ENCODE assay signal across 8 cellular contexts in genomic region chr19:49118565-49119410, GRCh38. TPM values are rescaled to one million over a fixed set of nuclear protein-coding genes. Genes with fewer than 3 reads are reported as not detected.
DNase-seq lines count a peak whose midpoint lies in the region; TF ChIP-seq lines count a peak whose summit lies in the region.

C19orf73 (minus strand) TSS chr19:49119143; CDS start chr19:49119022, 121 bp downstream.

- H3K27me3 ChIP-seq in H7 (ENCODE audit: control insufficient read depth, insufficient read depth, low read length) = peaks cover 39% of the 10 kb centered on the region
- H3K27me3 ChIP-seq in Loucy (ENCODE audit: insufficient read depth, low read length, poor library complexity, severe bottlenecking) = no peaks in the 10 kb centered on the region
- peaks cover 0 to 18% (median 9%) of the 10 kb centered on the region in 3 donors for H3K27me3 ChIP-seq in stomach

- no peaks in the 10 kb centered on the region for H3K9me2 ChIP-seq in Loucy (replicated peaks; ENCODE audit: low read depth, low read length)

- H3K4me1 ChIP-seq in Loucy (ENCODE audit: insufficient read depth, low read length, poor library complexity, severe bottlenecking) (peaks cover 19% of the 10 kb centered on the region), stomach (peaks cover 36 to 44% (median 42%) of the 10 kb centered on the region in 4 donors)

- H3F3A ChIP-seq in Loucy (ENCODE audit: low read depth) = no peaks in the 10 kb centered on the region

- H3K4me3 ChIP-seq in H7 (ENCODE audit: insufficient read depth, low read depth, low read length) = peak within 1 kb of the TSS; percentile 96
- H3K4me3 ChIP-seq in Loucy (ENCODE audit: low read length, poor library complexity, severe bottlenecking) = peak within 1 kb of the TSS; percentile 79
- peak within 1 kb of the TSS; percentile 60 to 66 (median 64) for H3K4me3 ChIP-seq in stomach

- H3K27ac Mint-ChIP-seq in neural crest cell (ENCODE audit: unreplicated experiment) = peak within 1 kb of the TSS; percentile 81

- no peaks in the 10 kb centered on the region for H4K20me1 ChIP-seq in Loucy (ENCODE audit: insufficient read depth, low read length, poor library complexity, severe bottlenecking)

- TF ChIP-seq CTCF in Loucy (conservative IDR thresholded peaks at IDR 0.05; ENCODE audit: low read length) = no peak
- no peak for TF ChIP-seq CTCF in neural crest cell (conservative IDR thresholded peaks at IDR 0.05)
- TF ChIP-seq CTCF in stomach (IDR thresholded peaks at IDR 0.05) = peak in 2 of 7 experiments; percentile 25 to 30

- H3K4me1 Mint-ChIP-seq in neural crest cell = peaks cover 34% of the 10 kb centered on the region

- H3K9me3 Mint-ChIP-seq in neural crest cell = no peaks in the 10 kb centered on the region

- no peaks in the 10 kb centered on the region for H3K36me3 ChIP-seq in H7 (replicated peaks; ENCODE audit: control insufficient read depth, insufficient read depth, low read length)
- no peaks in the 10 kb centered on the region for H3K36me3 ChIP-seq in Loucy (ENCODE audit: insufficient read depth, low read length)
- H3K36me3 ChIP-seq in stomach = no peaks in the 10 kb centered on the region

- peak within 1 kb of the TSS; percentile 80 for H3K9ac ChIP-seq in Loucy (ENCODE audit: low read depth, low read length, poor library complexity, severe bottlenecking)

- intact Hi-C loops in stomach (cut with DNase I; ENCODE audit: low total_unique reads) = no loop called here

- peak within 1 kb of the TSS; percentile 97 for H3K4me2 ChIP-seq in Loucy (ENCODE audit: low read depth, low read length, poor library complexity, severe bottlenecking)

- peaks cover 41% of the 10 kb centered on the region for H3K27me3 Mint-ChIP-seq in neural crest cell (ENCODE audit: low read depth)

- H3K4me3 Mint-ChIP-seq in neural crest cell = peak within 1 kb of the TSS; percentile 87

- WGBS in stomach, 5 donors = 0 to 2% (median 1%) methylated on average over 8 to 85 of the region's 85 CpGs

- no peaks in the 10 kb centered on the region for H3K79me2 ChIP-seq in Loucy (ENCODE audit: insufficient read depth, low read length)

- peak; percentile 95 for TF ChIP-seq POLR2A in Raji (IDR thresholded peaks at IDR 0.05; ENCODE audit: insufficient read depth, low read depth, low read length)
- no peak for TF ChIP-seq POLR2A in stomach (IDR thresholded peaks at IDR 0.05)

- no peaks in the 10 kb centered on the region for H3K36me3 Mint-ChIP-seq in neural crest cell (ENCODE audit: low read depth)

- H3K9me3 ChIP-seq in Loucy (ENCODE audit: insufficient read depth, low read depth, low read length) (no peaks in the 10 kb centered on the region), stomach (no peaks in the 10 kb centered on the region)

- in situ Hi-C loops in G401 (cut with HindIII; ENCODE audit: low sequenced_read_pairs) = no loop called here

- DNase-seq in G401 (ENCODE audit: low spot score) (peak; percentile 98), H7 (peak; percentile 100), fibroblast of the conjunctiva (ENCODE audit: low read depth) (peak; percentile 85), neural crest cell (ENCODE audit: low read depth, low spot score) (peak; percentile 88), stomach (peak; percentile 96)
- DNase-seq in activated effector memory CD4-positive, alpha-beta T cell treated with anti-CD3 and anti-CD28 coated beads, Interleukin-2, amount 50 U/mL, for 16 hours = peak; percentile 98

- peak within 1 kb of the TSS; percentile 90 to 98 (median 96) for H3K27ac ChIP-seq in stomach

- H2AFZ ChIP-seq in Loucy (ENCODE audit: low read length) = peak within 1 kb of the TSS; percentile 95

- TF ChIP-seq EP300 in stomach (IDR thresholded peaks at IDR 0.05) = no peak

RNA-seq across cellular contexts. Expression of gene C19orf73, which starts in this region (rescaled TPM):
- total RNA-seq in G401 (2014; rRNA removed; shearing (Covaris generic)) = 0.74 TPM in 1 of 2 replicates, not detected in the other
- 1.4 and 3.2 TPM in 2 replicates for total RNA-seq in H7 (2014; rRNA removed; shearing (Covaris generic))
- 1.0 and 1.3 TPM in 2 replicates for total RNA-seq in neural crest cell
- total RNA-seq in stomach = not detected
- 1 to 10 TPM; 3.4 to 4.2 (median 3.7) TPM for polyA plus RNA-seq in stomach

Comparison
In these comparisons a context has a peak if more than half of its experiments do, and no peak if none do; other contexts are left out.
1. Peak in every context shown above with its lines: DNase-seq, H3K4me3 ChIP-seq and H3K27ac ChIP-seq.
2. Peak in DNase-seq in G401; RNA of the gene not detected or under 1 TPM.